Comparison of ENCODE assay signal across 15 cellular contexts in genomic region chr5:80219381-80219780, GRCh38. TPM values are rescaled to one million over a fixed set of nuclear protein-coding genes. Genes with fewer than 3 reads are reported as not detected.
A peak's percentile ranks its signal among the peaks of the same experiment; 100 is the strongest.
DNase-seq lines count a peak whose midpoint lies in the region; ATAC-seq, FAIRE-seq and TF ChIP-seq lines count a peak whose summit lies in the region.
"Had no signal": no experiment of that assay in that cellular context is flagged by ENCODE, and none has a peak within 500 bp of the region (broad histone marks: within the 10 kb centered on the region; RNA-seq: fewer than 3 reads in every experiment).

No MANE protein-coding gene starts in this region.

- H3K27me3 ChIP-seq in CD4-positive, CD25-positive, alpha-beta regulatory T cell (ENCODE audit: control insufficient read depth, insufficient read depth, low read length), result no peaks in the 10 kb centered on the region
- H3K27me3 ChIP-seq in CD8-positive, alpha-beta memory T cell (ENCODE audit: insufficient read depth, low read length, poor library complexity, severe bottlenecking), result no peaks in the 10 kb centered on the region
- no peaks in the 10 kb centered on the region for H3K27me3 ChIP-seq in mesendoderm (ENCODE audit: insufficient read depth, low read length, poor library complexity)
- H3K27me3 ChIP-seq: heart left ventricle had no signal

- H3K23ac ChIP-seq in mesendoderm (ENCODE audit: low read length), result no peak overlapping the region

- BruUV-seq in Calu3 (replicated peaks; lab: Mats Ljungman, UMichigan), result no TSS peak

- peaks cover 19 to 77% (median 52%) of the 10 kb centered on the region in 4 donors for H3K4me1 Mint-ChIP-seq in CD4-positive, CD25-positive, alpha-beta regulatory T cell
- H3K4me1 Mint-ChIP-seq in CD8-positive, alpha-beta memory T cell, result peaks cover 59 to 79% (median 73%) of the 10 kb centered on the region in 3 donors
- H3K4me1 Mint-ChIP-seq in activated CD4-positive, alpha-beta memory T cell treated with anti-CD3 and anti-CD28 coated beads, Interleukin-2, amount 10 ng/mL, durations not matched to agents 7 days and 5 days, result peaks cover 62% of the 10 kb centered on the region
- peaks cover 2% of the 10 kb centered on the region for H3K4me1 Mint-ChIP-seq in Calu3 (ENCODE audit: low read depth, unreplicated experiment)

- no peak overlapping the region for H2AK5ac ChIP-seq in mesendoderm (ENCODE audit: low read length)

- no peak for FAIRE-seq in RCC 7860 (lab: Jason Lieb, UNC)
- FAIRE-seq: G401.6 had no signal

- peaks cover 29% of the 10 kb centered on the region for H3K79me2 ChIP-seq in mesendoderm (ENCODE audit: control insufficient read depth, insufficient read depth, low read length)

- H3K56ac ChIP-seq in mesendoderm (ENCODE audit: low read length), result peak overlapping the region; percentile 56

- H2BK5ac ChIP-seq in mesendoderm (ENCODE audit: low read length), result no peak overlapping the region

- H3K27me3 Mint-ChIP-seq in CD4-positive, CD25-positive, alpha-beta regulatory T cell, result no peaks in the 10 kb centered on the region
- no peaks in the 10 kb centered on the region for H3K27me3 Mint-ChIP-seq in CD8-positive, alpha-beta memory T cell
- no peaks in the 10 kb centered on the region for H3K27me3 Mint-ChIP-seq in activated CD4-positive, alpha-beta memory T cell treated with anti-CD3 and anti-CD28 coated beads, Interleukin-2, amount 10 ng/mL, durations not matched to agents 7 days and 5 days
- H3K27me3 Mint-ChIP-seq in Calu3 (ENCODE audit: unreplicated experiment), result no peaks in the 10 kb centered on the region

- no peak for DNase-seq in CD4-positive, CD25-positive, alpha-beta regulatory T cell
- no peak for DNase-seq in CD8-positive, alpha-beta memory T cell
- DNase-seq in activated CD4-positive, alpha-beta memory T cell treated with anti-CD3 and anti-CD28 coated beads, Interleukin-2, amount 10 ng/mL, durations not matched to agents 7 days and 5 days, result no peak
- DNase-seq in mesendoderm, result no peak
- no peak for DNase-seq in Calu3
- DNase-seq in RCC 7860 (ENCODE audit: low spot score), result no peak
- DNase-seq: activated CD4-positive, CD25-positive, alpha-beta regulatory T cell treated with anti-CD3 and anti-CD28 coated beads, Interleukin-2, amount 50 U/mL, for 72 hours; NCI-H1048; retina; stimulated activated CD4-positive, alpha-beta T cell treated with anti-CD3 and anti-CD28 coated beads, Interleukin-4, amount 100 ng/mL, for 24 hours had no signal

- H3K4me3 ChIP-seq in CD4-positive, CD25-positive, alpha-beta regulatory T cell (ENCODE audit: low read depth, low read length), result no peak overlapping the region
- H3K4me3 ChIP-seq in CD8-positive, alpha-beta memory T cell (ENCODE audit: low read length), result no peak overlapping the region
- H3K4me3 ChIP-seq in mesendoderm (ENCODE audit: low read length), result no peak overlapping the region
- H3K4me3 ChIP-seq: coronary artery, heart left ventricle, SK-N-MC had no signal

- H3K9me3 ChIP-seq in CD4-positive, CD25-positive, alpha-beta regulatory T cell (ENCODE audit: control insufficient read depth in 2 of 2, low read length in 2 of 2), result no peaks in the 10 kb centered on the region
- H3K9me3 ChIP-seq in CD8-positive, alpha-beta memory T cell (ENCODE audit: low read length), result no peaks in the 10 kb centered on the region
- H3K9me3 ChIP-seq: heart left ventricle had no signal

- H4K8ac ChIP-seq in mesendoderm (ENCODE audit: low read depth, low read length), result no peak overlapping the region

- CTCF ChIA-PET in CD8-positive, alpha-beta memory T cell (lab: Charles Lee), result interaction anchor here (1.4 to 2.0 kb wide), 3 partner anchors 12 to 27 kb away, joined by 3 to 7 read pairs (median 4); no protein-coding TSS in a partner anchor
- CTCF ChIA-PET in activated CD4-positive, alpha-beta memory T cell treated with anti-CD3 and anti-CD28 coated beads, Interleukin-2, amount 10 ng/mL, durations not matched to agents 7 days and 5 days (lab: Charles Lee), result interaction anchor here (0.8 to 0.9 kb wide), 2 partner anchors 27 to 128 kb away, joined by 3 to 4 read pairs; no protein-coding TSS in a partner anchor
- CTCF ChIA-PET in Calu3 (lab: Charles Lee), result interaction anchor here (1.4 kb wide), 1 partner anchor 38 kb away, joined by 3 read pairs; no protein-coding TSS in a partner anchor

- H2BK15ac ChIP-seq in mesendoderm (replicated peaks; ENCODE audit: low read depth), result no peak overlapping the region

- H3K4me2 ChIP-seq in mesendoderm (ENCODE audit: low read length), result no peak overlapping the region

- peaks cover 0 to 4% (median 0%) of the 10 kb centered on the region in 7 donors for H3K9me3 Mint-ChIP-seq in CD4-positive, CD25-positive, alpha-beta regulatory T cell
- H3K9me3 Mint-ChIP-seq in CD8-positive, alpha-beta memory T cell, result no peaks in the 10 kb centered on the region
- peaks cover 2% of the 10 kb centered on the region for H3K9me3 Mint-ChIP-seq in activated CD4-positive, alpha-beta memory T cell treated with anti-CD3 and anti-CD28 coated beads, Interleukin-2, amount 10 ng/mL, durations not matched to agents 7 days and 5 days
- H3K9me3 Mint-ChIP-seq in Calu3 (ENCODE audit: low read depth, unreplicated experiment), result peaks cover 2% of the 10 kb centered on the region

- peak overlapping the region; percentile 33 for H3K27ac ChIP-seq in CD4-positive, CD25-positive, alpha-beta regulatory T cell (ENCODE audit: insufficient read depth, low read length, poor library complexity, severe bottlenecking)
- no peak overlapping the region for H3K27ac ChIP-seq in CD8-positive, alpha-beta memory T cell (ENCODE audit: low read depth, low read length)
- H3K27ac ChIP-seq in mesendoderm (ENCODE audit: low read depth, low read length), result no peak overlapping the region
- H3K27ac ChIP-seq: coronary artery, SK-N-MC had no signal

- no peak overlapping the region for H3K18ac ChIP-seq in mesendoderm (ENCODE audit: low read length)

- intact Hi-C loops in Calu3 (cut with micrococcal nuclease; ENCODE audit: unreplicated experiment), result no loop called here

- H4K5ac ChIP-seq in mesendoderm (ENCODE audit: low read length), result no peak overlapping the region

- peaks cover 21% of the 10 kb centered on the region for H3K4me1 ChIP-seq in CD4-positive, CD25-positive, alpha-beta regulatory T cell (ENCODE audit: control insufficient read depth, insufficient read depth, low read length, poor library complexity, severe bottlenecking)
- H3K4me1 ChIP-seq in CD8-positive, alpha-beta memory T cell (ENCODE audit: insufficient read depth, low read length), result peaks cover 70% of the 10 kb centered on the region
- H3K4me1 ChIP-seq in mesendoderm (ENCODE audit: control insufficient read depth, low read depth, low read length), result no peaks in the 10 kb centered on the region

- peak overlapping the region; percentile 68 to 93 (median 86) for H3K27ac Mint-ChIP-seq in CD4-positive, CD25-positive, alpha-beta regulatory T cell
- H3K27ac Mint-ChIP-seq in CD8-positive, alpha-beta memory T cell, result peak overlapping the region in 7 of 8 donors; percentile 35 to 76 (median 56)
- H3K27ac Mint-ChIP-seq in activated CD4-positive, alpha-beta memory T cell treated with anti-CD3 and anti-CD28 coated beads, Interleukin-2, amount 10 ng/mL, durations not matched to agents 7 days and 5 days, result peak overlapping the region; percentile 55
- no peak overlapping the region for H3K27ac Mint-ChIP-seq in Calu3 (ENCODE audit: unreplicated experiment)

- WGBS in mesendoderm (ENCODE audit: extremely low coverage, insufficient coverage, low lambda C conversion rate), result no CpG with 5 or more reads among the region's 4 CpGs

- H2BK120ac ChIP-seq in mesendoderm (ENCODE audit: low read depth, low read length), result no peak overlapping the region

- ATAC-seq in CD4-positive, CD25-positive, alpha-beta regulatory T cell (ENCODE audit: low read depth in 2 of 2), result no peak
- no peak for ATAC-seq in GM18861 (IDR thresholded peaks at IDR 0.05; ENCODE audit: unreplicated experiment)
- ATAC-seq: heart left ventricle had no signal

- H3K79me1 ChIP-seq in mesendoderm (ENCODE audit: low read length), result peaks cover 12% of the 10 kb centered on the region

- TF ChIP-seq CTCF in Calu3 (IDR thresholded peaks at IDR 0.05; ENCODE audit: unreplicated experiment), result no peak

- peaks cover 27% of the 10 kb centered on the region for H3K36me3 Mint-ChIP-seq in CD4-positive, CD25-positive, alpha-beta regulatory T cell
- H3K36me3 Mint-ChIP-seq in CD8-positive, alpha-beta memory T cell, result peaks cover 0 to 35% (median 10%) of the 10 kb centered on the region in 3 donors
- peaks cover 36% of the 10 kb centered on the region for H3K36me3 Mint-ChIP-seq in activated CD4-positive, alpha-beta memory T cell treated with anti-CD3 and anti-CD28 coated beads, Interleukin-2, amount 10 ng/mL, durations not matched to agents 7 days and 5 days (ENCODE audit: low read depth)
- peaks cover 4% of the 10 kb centered on the region for H3K36me3 Mint-ChIP-seq in Calu3 (ENCODE audit: insufficient read depth, unreplicated experiment)

- H3K9ac ChIP-seq in mesendoderm (ENCODE audit: low read length), result no peak overlapping the region

- peak overlapping the region in 3 of 4 donors; percentile 52 to 61 (median 55) for H3K4me3 Mint-ChIP-seq in CD4-positive, CD25-positive, alpha-beta regulatory T cell
- peak overlapping the region in 5 of 7 donors; percentile 13 to 64 (median 58) for H3K4me3 Mint-ChIP-seq in CD8-positive, alpha-beta memory T cell
- H3K4me3 Mint-ChIP-seq in activated CD4-positive, alpha-beta memory T cell treated with anti-CD3 and anti-CD28 coated beads, Interleukin-2, amount 10 ng/mL, durations not matched to agents 7 days and 5 days, result no peak overlapping the region
- no peak overlapping the region for H3K4me3 Mint-ChIP-seq in Calu3 (ENCODE audit: low read depth, unreplicated experiment)

- peaks cover 10% of the 10 kb centered on the region for H3K36me3 ChIP-seq in CD4-positive, CD25-positive, alpha-beta regulatory T cell (ENCODE audit: control insufficient read depth, insufficient read depth, low read length)
- no peaks in the 10 kb centered on the region for H3K36me3 ChIP-seq in CD8-positive, alpha-beta memory T cell (ENCODE audit: insufficient read depth, low read length)
- no peaks in the 10 kb centered on the region for H3K36me3 ChIP-seq in mesendoderm (ENCODE audit: control insufficient read depth, insufficient read depth, low read length)
- H3K36me3 ChIP-seq: heart left ventricle had no signal

- POLR2A ChIA-PET in CD8-positive, alpha-beta memory T cell (lab: Charles Lee), result interaction anchor here (1.1 to 4.8 kb wide), 3 partner anchors 9 to 37 kb away, joined by 3 to 31 read pairs (median 5); partner anchors contain the start of gene SERINC5
- POLR2A ChIA-PET in activated CD4-positive, alpha-beta memory T cell treated with anti-CD3 and anti-CD28 coated beads, Interleukin-2, amount 10 ng/mL, durations not matched to agents 7 days and 5 days (lab: Charles Lee), result interaction anchor here (1.0 to 6.4 kb wide), 7 partner anchors 14 to 83 kb away, joined by 3 to 84 read pairs (median 4); partner anchors contain the start of gene SERINC5

- H3K4ac ChIP-seq in mesendoderm (ENCODE audit: low read depth, low read length), result no peak overlapping the region

RNA-seq across cellular contexts. Expression of gene SERINC5, which starts 36.5 kb away (rescaled TPM):
- 80.3 TPM for total RNA-seq in CD4-positive, CD25-positive, alpha-beta regulatory T cell
- 10 to 100 TPM; 12.7 to 21.5 (median 14.9) TPM for polyA plus RNA-seq in CD4-positive, CD25-positive, alpha-beta regulatory T cell
- total RNA-seq in CD8-positive, alpha-beta memory T cell, result 10 to 100 TPM; 32.9 to 33.3 TPM
- polyA plus RNA-seq in CD8-positive, alpha-beta memory T cell, result 13.7 TPM
- total RNA-seq in activated CD4-positive, alpha-beta memory T cell treated with anti-CD3 and anti-CD28 coated beads, Interleukin-2, amount 10 ng/mL, durations not matched to agents 7 days and 5 days, result 10 to 100 TPM; 59.1 to 60.6 TPM
- 39.2 TPM for polyA plus RNA-seq in mesendoderm (2013, experiment 1 of 2)
- 42.4 TPM for polyA plus RNA-seq in mesendoderm (2013, experiment 2 of 2)
- total RNA-seq in Calu3 (2022), result 47.0 and 49.2 TPM in 2 replicates

Comparison
In these comparisons a context has a peak if more than half of its experiments do, and no peak if none do; other contexts are left out.
1. H3K4me3 Mint-ChIP-seq: peak in CD4-positive, CD25-positive, alpha-beta regulatory T cell (3 of 4) and CD8-positive, alpha-beta memory T cell (5 of 7); none in activated CD4-positive, alpha-beta memory T cell treated with anti-CD3 and anti-CD28 coated beads, Interleukin-2, amount 10 ng/mL, durations not matched to agents 7 days and 5 days (single experiment) and Calu3 (single experiment).